ENCODE assay signal across 1 cellular context in genomic region chr11:117081908-117082307, GRCh38.
TF ChIP-seq lines count a peak whose summit lies in the region.

No MANE protein-coding gene starts in this region.

TF ChIP-seq in SK-N-SH treated with all-trans-retinoic acid at 6 μM for 48 hours, 23 proteins besides CTCF, POLR2A, EP300 and RAD21 (continued from another document):
- TF ChIP-seq, protein P1, sequence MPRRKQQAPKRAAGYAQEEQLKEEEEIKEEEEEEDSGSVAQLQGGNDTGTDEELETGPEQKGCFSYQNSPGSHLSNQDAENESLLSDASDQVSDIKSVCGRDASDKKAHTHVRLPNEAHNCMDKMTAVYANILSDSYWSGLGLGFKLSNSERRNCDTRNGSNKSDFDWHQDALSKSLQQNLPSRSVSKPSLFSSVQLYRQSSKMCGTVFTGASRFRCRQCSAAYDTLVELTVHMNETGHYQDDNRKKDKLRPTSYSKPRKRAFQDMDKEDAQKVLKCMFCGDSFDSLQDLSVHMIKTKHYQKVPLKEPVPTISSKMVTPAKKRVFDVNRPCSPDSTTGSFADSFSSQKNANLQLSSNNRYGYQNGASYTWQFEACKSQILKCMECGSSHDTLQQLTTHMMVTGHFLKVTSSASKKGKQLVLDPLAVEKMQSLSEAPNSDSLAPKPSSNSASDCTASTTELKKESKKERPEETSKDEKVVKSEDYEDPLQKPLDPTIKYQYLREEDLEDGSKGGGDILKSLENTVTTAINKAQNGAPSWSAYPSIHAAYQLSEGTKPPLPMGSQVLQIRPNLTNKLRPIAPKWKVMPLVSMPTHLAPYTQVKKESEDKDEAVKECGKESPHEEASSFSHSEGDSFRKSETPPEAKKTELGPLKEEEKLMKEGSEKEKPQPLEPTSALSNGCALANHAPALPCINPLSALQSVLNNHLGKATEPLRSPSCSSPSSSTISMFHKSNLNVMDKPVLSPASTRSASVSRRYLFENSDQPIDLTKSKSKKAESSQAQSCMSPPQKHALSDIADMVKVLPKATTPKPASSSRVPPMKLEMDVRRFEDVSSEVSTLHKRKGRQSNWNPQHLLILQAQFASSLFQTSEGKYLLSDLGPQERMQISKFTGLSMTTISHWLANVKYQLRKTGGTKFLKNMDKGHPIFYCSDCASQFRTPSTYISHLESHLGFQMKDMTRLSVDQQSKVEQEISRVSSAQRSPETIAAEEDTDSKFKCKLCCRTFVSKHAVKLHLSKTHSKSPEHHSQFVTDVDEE (CRISPR knock-in tag; IDR thresholded peaks at IDR 0.05) = no peak
- TF ChIP-seq ARNTL (CRISPR knock-in tag; IDR thresholded peaks at IDR 0.05; ENCODE audit: borderline replicate concordance, low read depth) (no peak), POU6F1 (CRISPR knock-in tag; IDR thresholded peaks at IDR 0.05; ENCODE audit: borderline replicate concordance, low read depth) (no peak), ISL1 (CRISPR knock-in tag; IDR thresholded peaks at IDR 0.05) (no peak), GLIS3 (CRISPR knock-in tag; IDR thresholded peaks at IDR 0.05) (no peak), PPARA (CRISPR knock-in tag; IDR thresholded peaks at IDR 0.05; ENCODE audit: borderline replicate concordance) (no peak), ZC3H10 (CRISPR knock-in tag; IDR thresholded peaks at IDR 0.05) (no peak), ZFP30 (CRISPR knock-in tag; IDR thresholded peaks at IDR 0.05) (no peak), PATZ1 (CRISPR knock-in tag; IDR thresholded peaks at IDR 0.05; ENCODE audit: borderline replicate concordance) (no peak), CSDC2 (CRISPR knock-in tag; IDR thresholded peaks at IDR 0.05) (no peak), SNAI2 (CRISPR knock-in tag; IDR thresholded peaks at IDR 0.05) (no peak), RARB (CRISPR knock-in tag; IDR thresholded peaks at IDR 0.05) (no peak), ZNF70 (CRISPR knock-in tag; IDR thresholded peaks at IDR 0.05) (no peak), OSR1 (CRISPR knock-in tag; IDR thresholded peaks at IDR 0.05) (no peak)
- TF ChIP-seq, protein P2, sequence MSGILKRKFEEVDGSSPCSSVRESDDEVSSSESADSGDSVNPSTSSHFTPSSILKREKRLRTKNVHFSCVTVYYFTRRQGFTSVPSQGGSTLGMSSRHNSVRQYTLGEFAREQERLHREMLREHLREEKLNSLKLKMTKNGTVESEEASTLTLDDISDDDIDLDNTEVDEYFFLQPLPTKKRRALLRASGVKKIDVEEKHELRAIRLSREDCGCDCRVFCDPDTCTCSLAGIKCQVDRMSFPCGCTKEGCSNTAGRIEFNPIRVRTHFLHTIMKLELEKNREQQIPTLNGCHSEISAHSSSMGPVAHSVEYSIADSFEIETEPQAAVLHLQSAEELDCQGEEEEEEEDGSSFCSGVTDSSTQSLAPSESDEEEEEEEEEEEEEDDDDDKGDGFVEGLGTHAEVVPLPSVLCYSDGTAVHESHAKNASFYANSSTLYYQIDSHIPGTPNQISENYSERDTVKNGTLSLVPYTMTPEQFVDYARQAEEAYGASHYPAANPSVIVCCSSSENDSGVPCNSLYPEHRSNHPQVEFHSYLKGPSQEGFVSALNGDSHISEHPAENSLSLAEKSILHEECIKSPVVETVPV (CRISPR knock-in tag; IDR thresholded peaks at IDR 0.05) = no peak
